8 cellular contexts compared by ENCODE assay signal in genomic region chr5:130871346-130872086, GRCh38.
A peak's percentile ranks its signal among the peaks of the same experiment; 100 is the strongest.
DNase-seq lines count a peak whose midpoint lies in the region; ATAC-seq and TF ChIP-seq lines count a peak whose summit lies in the region.

No MANE protein-coding gene starts in this region.

- no peaks in the 10 kb centered on the region for H3K4me1 ChIP-seq in CD8-positive, alpha-beta T cell (ENCODE audit: insufficient read depth, low read length)
- no peaks in the 10 kb centered on the region for H3K4me1 ChIP-seq in mammary epithelial cell (ENCODE audit: insufficient read depth, low read length)

- no peaks in the 10 kb centered on the region for H3K9me3 ChIP-seq in CD8-positive, alpha-beta T cell (ENCODE audit: low read length)
- H3K9me3 ChIP-seq in mammary epithelial cell (replicated peaks; ENCODE audit: insufficient read depth, low read length), result no peaks in the 10 kb centered on the region

- peaks cover 3% of the 10 kb centered on the region for H3K27me3 ChIP-seq in CD8-positive, alpha-beta T cell (ENCODE audit: insufficient read depth, low read length)
- no peaks in the 10 kb centered on the region for H3K27me3 ChIP-seq in mammary epithelial cell (ENCODE audit: insufficient read depth, low read length)

- no peaks in the 10 kb centered on the region for H3K9me3 Mint-ChIP-seq in CD8-positive, alpha-beta T cell

- no peak overlapping the region for H3K27ac Mint-ChIP-seq in CD8-positive, alpha-beta T cell

- no peaks in the 10 kb centered on the region for H3K4me1 Mint-ChIP-seq in CD8-positive, alpha-beta T cell (ENCODE audit: low read depth)

- no peaks in the 10 kb centered on the region for H3K79me2 ChIP-seq in mammary epithelial cell (ENCODE audit: insufficient read depth, low read length)

- H3K36me3 ChIP-seq in CD8-positive, alpha-beta T cell (ENCODE audit: insufficient read depth, low read length), result no peaks in the 10 kb centered on the region
- H3K36me3 ChIP-seq in mammary epithelial cell (ENCODE audit: insufficient read depth, low read length), result no peaks in the 10 kb centered on the region

- no peak overlapping the region for H3K4me2 ChIP-seq in mammary epithelial cell (ENCODE audit: insufficient read depth, low read depth, low read length)

- in situ Hi-C loops in mammary epithelial cell (cut with MboI; ENCODE audit: low sequenced_read_pairs in 2 of 2), result loop anchor here in 1 of 2 donors (25.0 kb wide), 1 partner anchor 241 kb away; no protein-coding TSS in a partner anchor

- H3K4me3 Mint-ChIP-seq in CD8-positive, alpha-beta T cell, result no peak overlapping the region

- H3K9ac ChIP-seq in mammary epithelial cell (ENCODE audit: insufficient read depth, low read length), result no peak overlapping the region

- no TSS peak for BruUV-seq in mammary epithelial cell (replicated peaks; lab: Mats Ljungman, UMichigan)

- intact Hi-C loops in CD8-positive, alpha-beta T cell (cut with DNase I, micrococcal nuclease), result loop anchor here (1.0 to 2.0 kb wide), 3 partner anchors 197 to 546 kb away; no protein-coding TSS in a partner anchor
- intact Hi-C loops in mammary epithelial cell (cut with micrococcal nuclease), result loop anchor here (1.0 to 2.0 kb wide), 3 partner anchors 135 to 763 kb away; no protein-coding TSS in a partner anchor

- 27% methylated on average over 6 of the region's 7 CpGs for WGBS in mammary epithelial cell (ENCODE audit: low coverage, missing lambda C conversion rate)

- ATAC-seq in CD8-positive, alpha-beta T cell, result peak; percentile 59
- ATAC-seq in GM19023 (IDR thresholded peaks at IDR 0.05; ENCODE audit: unreplicated experiment) (peak; percentile 87), HG03342 (IDR thresholded peaks at IDR 0.05; ENCODE audit: unreplicated experiment) (peak; percentile 85), SK-N-SH treated with all-trans-retinoic acid at 6 μM for 48 hours (peak; percentile 78)

- CTCF ChIA-PET in CD8-positive, alpha-beta T cell (lab: Charles Lee), result interaction anchor here (0.8 to 2.5 kb wide), 30 partner anchors 8 to 554 kb away, joined by 3 to 56 read pairs (median 4); no protein-coding TSS in a partner anchor
- CTCF ChIA-PET in mammary epithelial cell (lab: Charles Lee; ENCODE audit: low non-redundant PET), result interaction anchor here (0.5 kb wide), 1 partner anchor 126 kb away, joined by 20 read pairs; no protein-coding TSS in a partner anchor

- no peak overlapping the region for H3K27ac ChIP-seq in CD8-positive, alpha-beta T cell (ENCODE audit: low read depth, low read length)
- no peak overlapping the region for H3K27ac ChIP-seq in mammary epithelial cell (ENCODE audit: insufficient read depth, low read depth, low read length)

- H3K27me3 Mint-ChIP-seq in CD8-positive, alpha-beta T cell (ENCODE audit: low read depth), result no peaks in the 10 kb centered on the region

- no peaks in the 10 kb centered on the region for H3K36me3 Mint-ChIP-seq in CD8-positive, alpha-beta T cell

- H4K20me1 ChIP-seq in mammary epithelial cell (ENCODE audit: insufficient read depth, low read length), result no peaks in the 10 kb centered on the region

- POLR2A ChIA-PET in CD8-positive, alpha-beta T cell (lab: Charles Lee), result interaction anchor here (0.6 kb wide), 1 partner anchor 236 kb away, joined by 3 read pairs; no protein-coding TSS in a partner anchor

- DNase-seq in CD8-positive, alpha-beta T cell, result peak; percentile 2 to 51 (median 27)
- peak; percentile 17 for DNase-seq in mammary epithelial cell
- DNase-seq in lung microvascular endothelial cell (ENCODE audit: low read depth in 2 of 2), result peak; percentile 26 to 32
- no peak for DNase-seq in cerebellum (ENCODE audit: low spot score)
- no peak for DNase-seq in GDM1 (lab: John Stamatoyannopoulos, UW)

- peak overlapping the region; percentile 47 for H2AFZ ChIP-seq in mammary epithelial cell (ENCODE audit: low read depth, low read length)

- peak; percentile 66 for TF ChIP-seq CTCF in CD8-positive, alpha-beta T cell (IDR thresholded peaks at IDR 0.05)
- peak; percentile 59 to 71 for TF ChIP-seq CTCF in mammary epithelial cell (conservative IDR thresholded peaks at IDR 0.05 in 1 of 2, IDR thresholded peaks at IDR 0.05 in 1 of 2; ENCODE audit: extremely low read depth in 1 of 2, insufficient read depth in 1 of 2, low read depth in 1 of 2, low read length in 2 of 2)

- no peak overlapping the region for H3K4me3 ChIP-seq in CD8-positive, alpha-beta T cell (ENCODE audit: low read depth, low read length)
- no peak overlapping the region for H3K4me3 ChIP-seq in mammary epithelial cell (replicated peaks in 1 of 3; ENCODE audit: insufficient read depth in 1 of 3, low read depth in 2 of 3, low read length in 3 of 3)

- dilution Hi-C loops in mammary epithelial cell (cut with HindIII; ENCODE audit: low sequenced_read_pairs), result no loop called here

TF ChIP-seq in SK-N-SH treated with all-trans-retinoic acid at 6 μM for 48 hours, 23 proteins besides CTCF, POLR2A, EP300 and RAD21 (continues in another document):
- TF ChIP-seq POU6F1 (CRISPR knock-in tag; IDR thresholded peaks at IDR 0.05; ENCODE audit: borderline replicate concordance, low read depth) (no peak), ZNF565 (CRISPR knock-in tag; conservative IDR thresholded peaks at IDR 0.05; ENCODE audit: low read depth) (no peak), TSHZ2 (CRISPR knock-in tag; IDR thresholded peaks at IDR 0.05) (no peak), ZFP30 (CRISPR knock-in tag; IDR thresholded peaks at IDR 0.05) (no peak), TCF4 (CRISPR knock-in tag; IDR thresholded peaks at IDR 0.05; ENCODE audit: borderline replicate concordance) (no peak), ZNF8 (CRISPR knock-in tag; IDR thresholded peaks at IDR 0.05) (no peak), OSR1 (CRISPR knock-in tag; IDR thresholded peaks at IDR 0.05) (no peak), ESRRG (CRISPR knock-in tag; IDR thresholded peaks at IDR 0.05) (no peak), ISL1 (CRISPR knock-in tag; IDR thresholded peaks at IDR 0.05) (no peak), BACH2 (CRISPR knock-in tag; IDR thresholded peaks at IDR 0.05; ENCODE audit: borderline replicate concordance) (no peak), CSRNP3 (CRISPR knock-in tag; IDR thresholded peaks at IDR 0.05) (no peak), CSDC2 (CRISPR knock-in tag; IDR thresholded peaks at IDR 0.05) (no peak), TOX (CRISPR knock-in tag; IDR thresholded peaks at IDR 0.05; ENCODE audit: borderline replicate concordance) (no peak)

Comparison
In these comparisons a context has a peak if more than half of its experiments do, and no peak if none do; other contexts are left out.
1. DNase-seq: peak in CD8-positive, alpha-beta T cell (7 of 7), mammary epithelial cell (single experiment) and lung microvascular endothelial cell (2 of 2); none in cerebellum (single experiment) and GDM1 (single experiment).
2. Peak in every context shown above with its lines, with median percentiles within 50 percentile points of each other: ATAC-seq.